In genomic region chr5:80109549-80110478, GRCh38 we compare ENCODE assay signal across 1 cellular context.
TF ChIP-seq lines count a peak whose summit lies in the region.

No MANE protein-coding gene starts in this region.

TF ChIP-seq in HEK293, 187 proteins besides CTCF, POLR2A, EP300 and RAD21 (continued from another document):
- TF ChIP-seq ZNF140 (tag by site-specific recombination; IDR thresholded peaks at IDR 0.05) (no peak), TSHZ1 (tag by site-specific recombination; IDR thresholded peaks at IDR 0.05; ENCODE audit: borderline replicate concordance) (no peak), ZIC2 (tag by site-specific recombination; IDR thresholded peaks at IDR 0.05) (peak; percentile 20; the same call in 1 of the 2 replicates), ZNF658 (tag by site-specific recombination; IDR thresholded peaks at IDR 0.05) (no peak), ZNF585B (tag by site-specific recombination; IDR thresholded peaks at IDR 0.05) (no peak), ZNF26 (tag by site-specific recombination; IDR thresholded peaks at IDR 0.05) (no peak), ZNF530 (tag by site-specific recombination; IDR thresholded peaks at IDR 0.05; ENCODE audit: low read depth) (no peak), ZFHX2 (tag by site-specific recombination; conservative IDR thresholded peaks at IDR 0.05) (0 out of 2 replicates have a peak, but pooled peaks have one; percentile 32)
TF ChIP-seq in HEK293: peak in this region for 2.
